ENCODE assay signal across 25 cellular contexts in the genomic region with DNA sequence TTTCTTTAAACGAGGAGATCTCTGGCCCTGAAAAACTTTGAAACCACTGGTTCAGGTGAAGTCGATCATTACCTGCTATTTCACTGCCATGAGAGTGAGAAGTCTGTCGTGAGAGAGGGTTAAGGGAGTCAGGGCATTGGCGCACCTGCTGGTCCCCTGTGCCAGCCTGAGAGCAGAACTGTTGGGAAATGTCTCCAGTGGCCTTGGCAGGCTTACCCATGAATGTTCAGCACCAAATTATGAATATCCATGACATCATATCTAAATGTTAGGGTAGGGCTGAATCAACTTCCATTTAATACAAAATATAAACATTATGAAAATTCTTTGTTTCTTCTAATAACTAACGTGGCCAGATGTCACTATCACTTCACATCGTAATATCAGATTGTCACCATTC.
"Had no signal": no experiment of that assay in that cellular context is flagged by ENCODE, and none has a peak within 500 bp of the region (broad histone marks: within the 10 kb centered on the region; RNA-seq: fewer than 3 reads in every experiment).

No MANE protein-coding gene starts in this region.

- H3K9me3 ChIP-seq: ascending aorta, esophagus squamous epithelium, right lobe of liver, testis, transverse colon had no signal

- H3K4me3 ChIP-seq: ascending aorta, esophagus squamous epithelium, lung, right lobe of liver, skin epidermis, testis, transverse colon had no signal

- H3K4me1 ChIP-seq: ascending aorta, esophagus squamous epithelium, right lobe of liver, testis had no signal

- H3K27ac ChIP-seq: ascending aorta, brain microvascular endothelial cell, esophagus squamous epithelium, right lobe of liver, skin epidermis, testis, transverse colon, WERI-Rb-1 had no signal

- H3K36me3 ChIP-seq: brain microvascular endothelial cell, transverse colon, WERI-Rb-1 had no signal

- DNase-seq: activated CD4-positive, alpha-beta T cell treated with anti-CD3 and anti-CD28 coated beads for 48 hours; activated CD4-positive, alpha-beta T cell treated with anti-CD3 and anti-CD28 coated beads, Interleukin-2, amount 50 U/mL, for 48 hours; activated CD8-positive, alpha-beta memory T cell treated with anti-CD3 and anti-CD28 coated beads for 24 hours; activated effector memory CD4-positive, alpha-beta T cell treated with Interleukin-2 at 50 U/mL for 16 hours; activated naive CD4-positive, alpha-beta T cell treated with Interleukin-2 at 50 U/mL for 16 hours; activated naive CD8-positive, alpha-beta T cell treated with anti-CD3 and anti-CD28 coated beads for 36 hours; brain microvascular endothelial cell; esophagus squamous epithelium; foreskin melanocyte; hypothalamus; immature natural killer cell; kidney; posterior cingulate gyrus; right lobe of liver; stimulated activated CD4-positive, alpha-beta T cell treated with anti-CD3 and anti-CD28 coated beads, Interleukin-12 subunit alpha, Interleukin-12 subunit beta, amount 100 ng/mL, for 4 hours; stimulated activated CD4-positive, alpha-beta T cell treated with anti-CD3 and anti-CD28 coated beads, Interleukin-4, amount 100 ng/mL, for 1 hour; stimulated activated naive CD8-positive, alpha-beta T cell treated with anti-CD3 and anti-CD28 coated beads, Interleukin-15, Interleukin-2, amounts not matched to agents 100 U/mL and 50 U/mL, for 24 hours; testis; transverse colon; WERI-Rb-1 had no signal

- ATAC-seq: activated CD4-positive, CD25-positive, alpha-beta regulatory T cell treated with anti-CD3 and anti-CD28 coated beads, Interleukin-2, amount 50 U/mL, for 24 hours; natural killer cell treated with Interleukin-12 subunit alpha and Interleukin-12 subunit beta and Interleukin-15 and Interleukin-18, amount 100 ng/mL, for 72 hours; stimulated activated naive CD8-positive, alpha-beta T cell treated with anti-CD3 and anti-CD28 coated beads, Interleukin-15, Interleukin-2, amounts not matched to agents 100 U/mL and 50 U/mL, for 24 hours had no signal

- H3K27me3 ChIP-seq: ascending aorta, brain microvascular endothelial cell, esophagus squamous epithelium, right lobe of liver, testis, transverse colon had no signal
